Comparison of ENCODE assay signal across 13 cellular contexts in the genomic region with DNA sequence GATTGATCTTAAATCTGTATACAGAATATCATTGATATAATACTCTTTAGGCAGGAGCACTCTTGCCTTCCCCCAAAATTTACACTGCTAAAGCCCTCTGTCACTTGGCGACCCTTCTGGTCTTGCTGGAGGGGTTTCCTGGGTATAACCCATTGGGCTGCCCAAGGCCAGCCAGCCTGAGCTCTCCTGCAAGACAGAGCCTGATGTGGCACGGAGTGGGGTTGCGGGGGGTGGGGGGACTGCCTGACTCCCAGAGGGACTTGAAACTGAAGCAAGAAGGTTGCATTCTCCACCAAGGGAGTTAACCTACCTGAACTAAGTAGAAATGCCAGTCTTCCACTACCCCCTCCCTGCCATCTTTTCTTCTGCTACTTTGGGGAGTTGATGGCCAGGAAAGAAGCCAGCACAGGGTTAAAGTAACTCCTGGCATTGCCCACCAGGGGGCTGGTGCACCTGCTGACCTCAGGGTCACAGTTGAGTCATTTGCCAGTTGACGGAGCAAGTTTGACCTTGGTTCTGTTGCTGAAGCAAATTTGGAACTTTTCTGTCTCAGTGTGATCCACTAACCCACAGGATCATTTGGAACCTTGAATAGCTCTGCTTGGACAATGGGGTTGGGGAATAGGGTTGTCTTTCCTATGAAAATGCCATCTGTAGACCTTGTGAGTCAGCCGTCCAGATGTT.
DNase-seq lines count a peak whose midpoint lies in the region; ATAC-seq, FAIRE-seq and TF ChIP-seq lines count a peak whose summit lies in the region.
"Had no signal": no experiment of that assay in that cellular context is flagged by ENCODE, and none has a peak within 500 bp of the region (broad histone marks: within the 10 kb centered on the region; RNA-seq: fewer than 3 reads in every experiment).

No MANE protein-coding gene starts in this region.

- no peaks in the 10 kb centered on the region for H3K27me3 Mint-ChIP-seq in activated naive CD4-positive, alpha-beta T cell treated with anti-CD3 and anti-CD28 coated beads for 36 hours (ENCODE audit: low read depth)
- H3K27me3 Mint-ChIP-seq in stimulated activated naive B cell treated with anti-CD40 and anti-IgM and Interleukin-4, amounts not matched to agents 10 μg/mL and 1 μg/mL and 100 μg/mL, for 72 hours: no peaks in the 10 kb centered on the region

- H3K79me2 ChIP-seq in H1 (ENCODE audit: control insufficient read depth in 1 of 2, insufficient read depth in 2 of 2, low read length in 2 of 2): no peaks in the 10 kb centered on the region

- no peak overlapping the region for H2BK12ac ChIP-seq in H1 (ENCODE audit: low read depth, low read length)

- H3K27ac ChIP-seq in H1 (ENCODE audit: low read depth, low read length): no peak overlapping the region

- no peak overlapping the region for H2BK15ac ChIP-seq in H1 (ENCODE audit: low read length)

- no peak overlapping the region for H4K8ac ChIP-seq in H1 (ENCODE audit: extremely low read depth, insufficient read depth, low read length)

- H3K18ac ChIP-seq in H1 (ENCODE audit: extremely low read depth, low read length): no peak overlapping the region

- no peak overlapping the region for H3K23ac ChIP-seq in H1 (ENCODE audit: insufficient read length)

- no peak for ATAC-seq in stimulated activated naive B cell treated with anti-CD40 and anti-IgM and Interleukin-4, amounts not matched to agents 10 μg/mL and 1 μg/mL and 100 μg/mL, for 72 hours (replicated peaks)
- no peak for ATAC-seq in HG02759 (IDR thresholded peaks at IDR 0.05; ENCODE audit: unreplicated experiment)
- ATAC-seq in GM18873 (IDR thresholded peaks at IDR 0.05; ENCODE audit: low FRiP score, unreplicated experiment): no peak

- FAIRE-seq in H1 (lab: Jason Lieb, UNC): no peak
- FAIRE-seq: keratinocyte had no signal

- no peak overlapping the region for H3K14ac ChIP-seq in H1 (ENCODE audit: insufficient read length)

- no peak overlapping the region for H3K4me3 ChIP-seq in NB4 (ENCODE audit: low read depth, low read length)
- no peak overlapping the region for H3K4me3 ChIP-seq in H1 (ENCODE audit: extremely low read depth in 1 of 4, insufficient read depth in 2 of 4, low read depth in 3 of 4, low read length in 4 of 4)

- POLR2A ChIA-PET in H1 (lab: Charles Lee; ENCODE audit: partially characterized antibody): no interaction called here

- peak; percentile 42 to 53 for TF ChIP-seq RAD21 in H1 (IDR thresholded peaks at IDR 0.05 in 1 of 2, conservative IDR thresholded peaks at IDR 0.05 in 1 of 2; ENCODE audit: low read depth in 2 of 2, low read length in 2 of 2)

- no peak overlapping the region for H3K56ac ChIP-seq in H1 (replicated peaks; ENCODE audit: insufficient read length, low read depth, low read length)

- intact Hi-C loops in activated naive CD4-positive, alpha-beta T cell treated with anti-CD3 and anti-CD28 coated beads for 36 hours (cut with micrococcal nuclease): no loop called here

- no peaks in the 10 kb centered on the region for H3K27me3 ChIP-seq in H1 (replicated peaks in 1 of 4; ENCODE audit: control insufficient read depth in 3 of 4, extremely low read depth in 1 of 4, insufficient read depth in 3 of 4, low read length in 3 of 4)

- H2BK20ac ChIP-seq in H1 (ENCODE audit: low read length): no peak overlapping the region

- peaks cover 35% of the 10 kb centered on the region for H3K36me3 Mint-ChIP-seq in activated naive CD4-positive, alpha-beta T cell treated with anti-CD3 and anti-CD28 coated beads for 36 hours (ENCODE audit: low read depth)
- H3K36me3 Mint-ChIP-seq in stimulated activated naive B cell treated with anti-CD40 and anti-IgM and Interleukin-4, amounts not matched to agents 10 μg/mL and 1 μg/mL and 100 μg/mL, for 72 hours: peaks cover 39 to 70% of the 10 kb centered on the region in 2 donors

- H3K4me1 ChIP-seq in H1 (replicated peaks in 1 of 4; ENCODE audit: control insufficient read depth in 3 of 4, insufficient read depth in 4 of 4, low read length in 3 of 4): peaks cover 0 to 3% (median 0%) of the 10 kb centered on the region in 4 experiments; a peak in 1 of 7 replicates

- H2BK5ac ChIP-seq in H1 (ENCODE audit: low read depth, low read length): no peak overlapping the region

- H3K9ac ChIP-seq in H1 (replicated peaks in 1 of 4; ENCODE audit: extremely low read depth in 1 of 4, low read depth in 3 of 4, low read length in 3 of 4): no peak overlapping the region

- no peak overlapping the region for H2BK120ac ChIP-seq in H1 (replicated peaks; ENCODE audit: low read depth, low read length)

- H3K4me1 Mint-ChIP-seq in activated naive CD4-positive, alpha-beta T cell treated with anti-CD3 and anti-CD28 coated beads for 36 hours (ENCODE audit: low read depth): peaks cover 1% of the 10 kb centered on the region
- peaks cover 30 to 49% of the 10 kb centered on the region in 2 donors for H3K4me1 Mint-ChIP-seq in stimulated activated naive B cell treated with anti-CD40 and anti-IgM and Interleukin-4, amounts not matched to agents 10 μg/mL and 1 μg/mL and 100 μg/mL, for 72 hours

- CTCF ChIA-PET in activated naive CD4-positive, alpha-beta T cell treated with anti-CD3 and anti-CD28 coated beads for 36 hours (lab: Charles Lee): no interaction called here
- CTCF ChIA-PET in H1 (lab: Charles Lee; ENCODE audit: partially characterized antibody): interaction anchor here (0.5 to 1.7 kb wide), 7 partner anchors 11 to 228 kb away, joined by 3 to 8 read pairs (median 4); no protein-coding TSS in a partner anchor

- peaks cover 3 to 33% (median 17%) of the 10 kb centered on the region in 4 experiments; a peak in 5 of 8 replicates for H3K36me3 ChIP-seq in H1 (ENCODE audit: control insufficient read depth in 2 of 4, insufficient read depth in 4 of 4, low read length in 3 of 4)

- TF ChIP-seq POLR2A in NB4 (IDR thresholded peaks at IDR 0.05; ENCODE audit: extremely low read depth, insufficient read length): no peak
- TF ChIP-seq POLR2A in H1 (IDR thresholded peaks at IDR 0.05; ENCODE audit: control extremely low read depth in 1 of 2, low read depth in 2 of 2, low read length in 2 of 2): no peak

- H3K9me3 ChIP-seq in H1 (ENCODE audit: insufficient read depth in 2 of 2, low read depth in 1 of 2, low read length in 1 of 2): no peaks in the 10 kb centered on the region

- peaks cover 2 to 7% of the 10 kb centered on the region in 2 experiments for H4K20me1 ChIP-seq in H1 (replicated peaks in 1 of 2; ENCODE audit: control insufficient read depth in 1 of 2, insufficient read depth in 2 of 2, low read length in 2 of 2)

- TF ChIP-seq EP300 in H1 (IDR thresholded peaks at IDR 0.05; ENCODE audit: borderline replicate concordance in 1 of 2, low read depth in 2 of 2, low read length in 2 of 2): no peak

- no peak overlapping the region for H4K91ac ChIP-seq in H1 (replicated peaks; ENCODE audit: insufficient read length, low read length)

- H4K5ac ChIP-seq in H1 (ENCODE audit: insufficient read length, low read depth, low read length): no peak overlapping the region

- peak; percentile 42 for TF ChIP-seq CTCF in NB4 (IDR thresholded peaks at IDR 0.05; ENCODE audit: low read depth, low read length)
- TF ChIP-seq CTCF in H1 (IDR thresholded peaks at IDR 0.05; ENCODE audit: control extremely low read depth in 1 of 3, insufficient read depth in 1 of 3, low read depth in 1 of 3, low read length in 3 of 3): peak; percentile 46 to 59 (median 56)

- H3K4me3 Mint-ChIP-seq in activated naive CD4-positive, alpha-beta T cell treated with anti-CD3 and anti-CD28 coated beads for 36 hours: no peak overlapping the region
- H3K4me3 Mint-ChIP-seq in stimulated activated naive B cell treated with anti-CD40 and anti-IgM and Interleukin-4, amounts not matched to agents 10 μg/mL and 1 μg/mL and 100 μg/mL, for 72 hours: no peak overlapping the region

- no peaks in the 10 kb centered on the region for H3K9me3 Mint-ChIP-seq in activated naive CD4-positive, alpha-beta T cell treated with anti-CD3 and anti-CD28 coated beads for 36 hours
- no peaks in the 10 kb centered on the region for H3K9me3 Mint-ChIP-seq in stimulated activated naive B cell treated with anti-CD40 and anti-IgM and Interleukin-4, amounts not matched to agents 10 μg/mL and 1 μg/mL and 100 μg/mL, for 72 hours

- H2AFZ ChIP-seq in H1 (ENCODE audit: low read length): no peak overlapping the region

- no peaks in the 10 kb centered on the region for H3K23me2 ChIP-seq in H1 (ENCODE audit: low read depth, low read length)

- DNase-seq in activated naive CD4-positive, alpha-beta T cell treated with anti-CD3 and anti-CD28 coated beads for 36 hours: peak; percentile 33
- no peak for DNase-seq in activated naive CD4-positive, alpha-beta T cell treated with anti-CD3 and anti-CD28 coated beads, Interleukin-2, amount 50 U/mL, for 16 hours
- DNase-seq in NB4 (ENCODE audit: low read depth) (no peak), H1 (ENCODE audit: low read depth in 1 of 2, low spot score in 2 of 2) (no peak), NOMO-1 treated with DMSO at 0.1 percent for 48 hours (lab: John Stamatoyannopoulos, UW; ENCODE audit: unreplicated experiment) (no peak)
- DNase-seq in stimulated activated naive B cell treated with anti-CD40 and anti-IgM and Interleukin-4, amounts not matched to agents 10 μg/mL and 1 μg/mL and 100 μg/mL, for 72 hours: no peak
- DNase-seq: DMS79; NCI-H1436; SHP77; stimulated activated naive CD4-positive, alpha-beta T cell treated with Interleukin-2 at 50 U/mL for 16 hours had no signal

- 87% methylated on average over 5 of the region's 5 CpGs; no CpG with 5 or more reads in 1 of the 2 experiments for WGBS in H1 (ENCODE audit: extremely low coverage in 1 of 2, insufficient coverage in 1 of 2, insufficient read length in 1 of 2, insufficient replicate concordance in 2 of 2, low coverage in 1 of 2, low lambda C conversion rate in 2 of 2, missing lambda C conversion rate in 1 of 2), 2 experiments

- H3K79me1 ChIP-seq in H1 (ENCODE audit: low read depth, low read length): no peaks in the 10 kb centered on the region; the same call in 1 of the 2 replicates

- H3K4ac ChIP-seq in H1 (replicated peaks; ENCODE audit: insufficient read length, low read depth, low read length): no peak overlapping the region

- no peak overlapping the region for H3K27ac Mint-ChIP-seq in activated naive CD4-positive, alpha-beta T cell treated with anti-CD3 and anti-CD28 coated beads for 36 hours
- peak overlapping the region; percentile 69 for H3K27ac Mint-ChIP-seq in stimulated activated naive B cell treated with anti-CD40 and anti-IgM and Interleukin-4, amounts not matched to agents 10 μg/mL and 1 μg/mL and 100 μg/mL, for 72 hours

- H2AK5ac ChIP-seq in H1 (ENCODE audit: low read depth, low read length): no peak overlapping the region

- H3K4me2 ChIP-seq in H1 (ENCODE audit: insufficient read depth in 1 of 2, low read depth in 2 of 2, low read length in 2 of 2): no peak overlapping the region

TF ChIP-seq in H1, 55 proteins besides CTCF, POLR2A, EP300 and RAD21:
- TF ChIP-seq SIN3A (conservative IDR thresholded peaks at IDR 0.05 in 1 of 2, IDR thresholded peaks at IDR 0.05 in 1 of 2; ENCODE audit: low read depth in 1 of 2, low read length in 2 of 2): no peak
- TF ChIP-seq TCF12 (IDR thresholded peaks at IDR 0.05; ENCODE audit: low read depth, low read length): 0 out of 2 replicates have a peak, but pooled peaks have one; percentile 44
- TF ChIP-seq YY1 (IDR thresholded peaks at IDR 0.05; ENCODE audit: low read depth, low read length): 0 out of 2 replicates have a peak, but pooled peaks have one; percentile 24
